ENCODE assay signal across 1 cellular context in genomic region chr5:82356808-82357671, GRCh38.
A peak's percentile ranks its signal among the peaks of the same experiment; 100 is the strongest.
TF ChIP-seq lines count a peak whose summit lies in the region.

No MANE protein-coding gene starts in this region.

TF ChIP-seq in K562, 482 proteins besides CTCF, POLR2A, EP300 and RAD21 (continued from another document):
- no peak for TF ChIP-seq CUX1 (CRISPR knock-in tag; IDR thresholded peaks at IDR 0.05)
- no peak for TF ChIP-seq NR3C1 (CRISPR knock-in tag; IDR thresholded peaks at IDR 0.05)
- peak; percentile 73 for TF ChIP-seq NFIC (IDR thresholded peaks at IDR 0.05)
- no peak for TF ChIP-seq EWSR1 (IDR thresholded peaks at IDR 0.05; ENCODE audit: borderline replicate concordance, low read depth, partially characterized antibody)
- TF ChIP-seq SRSF1 (IDR thresholded peaks at IDR 0.05; ENCODE audit: low read depth, low read length), result no peak
- peak; percentile 91 for TF ChIP-seq FOSL1 (tag; conservative IDR thresholded peaks at IDR 0.05)
- TF ChIP-seq HDAC2 (IDR thresholded peaks at IDR 0.05), result peak; percentile 98
- peak; percentile 43; the same call in 1 of the 2 replicates for TF ChIP-seq POLR2AphosphoS5 (IDR thresholded peaks at IDR 0.05; ENCODE audit: control insufficient read depth, insufficient read depth, low read depth, low read length)
- TF ChIP-seq SUPT5H (IDR thresholded peaks at IDR 0.05), result no peak
- TF ChIP-seq TBL1XR1 (IDR thresholded peaks at IDR 0.05; ENCODE audit: low read length in 2 of 2), result peak; percentile 56 to 83; a peak in 2 of 4 replicates
- peak; percentile 25; the same call in 1 of the 2 replicates for TF ChIP-seq ZNF263 (CRISPR knock-in tag; IDR thresholded peaks at IDR 0.05; ENCODE audit: borderline replicate concordance)
- no peak for TF ChIP-seq ILK (tag; IDR thresholded peaks at IDR 0.05; ENCODE audit: borderline replicate concordance, low read depth)
- peak; percentile 39 to 40 for TF ChIP-seq NRF1 (conservative IDR thresholded peaks at IDR 0.05 in 1 of 2, IDR thresholded peaks at IDR 0.05 in 1 of 2)
- TF ChIP-seq SMARCE1 (IDR thresholded peaks at IDR 0.05), result peak; percentile 92
- TF ChIP-seq ZBTB1 (CRISPR knock-in tag; IDR thresholded peaks at IDR 0.05; ENCODE audit: borderline replicate concordance, low read depth), result no peak
- TF ChIP-seq ATF7 (IDR thresholded peaks at IDR 0.05), result no peak; the same call in none of the 2 replicates
- no peak for TF ChIP-seq ELK3 (CRISPR knock-in tag; IDR thresholded peaks at IDR 0.05)
- TF ChIP-seq CBFB (CRISPR knock-in tag; IDR thresholded peaks at IDR 0.05), result 0 out of 2 replicates have a peak, but pooled peaks have one; percentile 23
- TF ChIP-seq HDGF (IDR thresholded peaks at IDR 0.05), result 0 out of 2 replicates have a peak, but pooled peaks have one; percentile 35
- TF ChIP-seq MITF (IDR thresholded peaks at IDR 0.05), result peak; percentile 26; the same call in 1 of the 2 replicates
- peak; percentile 53; the same call in 1 of the 2 replicates for TF ChIP-seq SPI1 (IDR thresholded peaks at IDR 0.05; ENCODE audit: borderline replicate concordance, low read depth, low read length)
- peak; percentile 79 for TF ChIP-seq ETV1 (tag; conservative IDR thresholded peaks at IDR 0.05; ENCODE audit: low read depth)
- TF ChIP-seq IRF2 (CRISPR knock-in tag; IDR thresholded peaks at IDR 0.05), result no peak
- no peak; the same call in 1 of the 2 replicates for TF ChIP-seq ZNF589 (CRISPR knock-in tag; IDR thresholded peaks at IDR 0.05; ENCODE audit: low read depth)
- TF ChIP-seq ZNF586 (CRISPR knock-in tag; conservative IDR thresholded peaks at IDR 0.05), result no peak
- no peak for TF ChIP-seq HNRNPL (IDR thresholded peaks at IDR 0.05; ENCODE audit: low read depth, low read length)
- peak; percentile 14 for TF ChIP-seq ASH1L (IDR thresholded peaks at IDR 0.05; ENCODE audit: borderline replicate concordance, low read depth, partially characterized antibody)
- TF ChIP-seq HCFC1 (IDR thresholded peaks at IDR 0.05; ENCODE audit: low read depth, low read length), result 0 out of 2 replicates have a peak, but pooled peaks have one; percentile 42
- peak; percentile 83 for TF ChIP-seq SOX6 (IDR thresholded peaks at IDR 0.05)
- TF ChIP-seq NUFIP1 (IDR thresholded peaks at IDR 0.05; ENCODE audit: partially characterized antibody), result no peak
- peak; percentile 77 for TF ChIP-seq RBBP5 (IDR thresholded peaks at IDR 0.05; ENCODE audit: borderline replicate concordance, insufficient read depth, low read length, poor library complexity, severe bottlenecking)
- TF ChIP-seq TEAD4 (IDR thresholded peaks at IDR 0.05; ENCODE audit: low read length), result peak; percentile 71
- no peak for TF ChIP-seq TEAD4 (CRISPR knock-in tag; IDR thresholded peaks at IDR 0.05; ENCODE audit: borderline replicate concordance)
- TF ChIP-seq ZBTB33 (CRISPR knock-in tag; IDR thresholded peaks at IDR 0.05), result peak; percentile 69
- no peak for TF ChIP-seq RERE (CRISPR knock-in tag; IDR thresholded peaks at IDR 0.05; ENCODE audit: borderline replicate concordance)
- peak; percentile 65 to 85 for TF ChIP-seq TRIM24 (IDR thresholded peaks at IDR 0.05)
- no peak for TF ChIP-seq ZNF830 (CRISPR knock-in tag; IDR thresholded peaks at IDR 0.05)
- TF ChIP-seq ZNF41 (CRISPR knock-in tag; conservative IDR thresholded peaks at IDR 0.05), result no peak
- no peak for TF ChIP-seq FOXP4 (CRISPR knock-in tag; IDR thresholded peaks at IDR 0.05; ENCODE audit: borderline replicate concordance)
- peak; percentile 75 for TF ChIP-seq CXXC5 (CRISPR knock-in tag; IDR thresholded peaks at IDR 0.05)
- no peak for TF ChIP-seq FIP1L1 (IDR thresholded peaks at IDR 0.05; ENCODE audit: low read depth, low read length, poor library complexity, severe bottlenecking)
TF ChIP-seq in K562: peak in this region for 148.
